8 cellular contexts compared by ENCODE assay signal in the genomic region with DNA sequence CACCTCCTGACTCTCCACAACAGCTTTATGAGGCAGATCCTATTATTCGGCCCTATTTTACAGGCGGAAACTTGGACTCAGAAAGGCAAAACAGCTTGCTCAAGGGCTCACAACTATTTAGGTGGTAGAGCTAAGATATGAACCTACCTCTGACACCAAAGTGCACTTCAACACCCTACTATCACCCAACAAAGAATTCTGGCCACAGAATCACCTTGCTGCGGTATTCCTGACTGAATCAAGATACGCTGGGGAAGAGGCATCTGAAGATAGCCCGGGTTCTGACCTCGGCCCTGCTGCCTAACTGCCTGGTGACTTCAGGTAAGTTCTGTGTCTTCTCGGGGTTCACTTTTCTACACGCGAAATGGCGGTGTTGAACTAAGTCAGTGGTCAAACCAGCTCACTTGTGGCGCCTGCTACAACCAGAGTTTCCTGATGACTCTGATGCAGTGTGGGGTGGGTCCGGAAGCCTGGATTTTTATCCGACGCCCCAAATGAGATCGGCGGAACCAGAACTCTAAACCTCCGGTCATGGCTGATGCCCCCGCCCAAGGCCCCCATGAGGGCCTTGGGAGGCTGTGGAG. TPM values are rescaled to one million over a fixed set of nuclear protein-coding genes. Genes with fewer than 3 reads are reported as not detected.
A peak's percentile ranks its signal among the peaks of the same experiment; 100 is the strongest.
DNase-seq lines count a peak whose midpoint lies in the region; ATAC-seq and TF ChIP-seq lines count a peak whose summit lies in the region.

No MANE protein-coding gene starts in this region.

- TF ChIP-seq CTCF in WTC11 (IDR thresholded peaks at IDR 0.05), result no peak

- peak overlapping the region; percentile 94 for H3K4me3 Mint-ChIP-seq in WTC11
- peak overlapping the region; percentile 97 for H3K4me3 Mint-ChIP-seq in stimulated activated naive CD8-positive, alpha-beta T cell treated with anti-CD3 and anti-CD28 coated beads, Interleukin-15, Interleukin-2, amounts not matched to agents 100 ng/mL and 50 ng/mL, for 24 hours

- no peak overlapping the region for H3K27ac ChIP-seq in iPS DF 6.9 (ENCODE audit: low read length)

- no peak for ATAC-seq in WTC11
- no peak for ATAC-seq in HG03432 (IDR thresholded peaks at IDR 0.05; ENCODE audit: unreplicated experiment)
- ATAC-seq in GM21723 (IDR thresholded peaks at IDR 0.05; ENCODE audit: unreplicated experiment), result no peak

- H3K36me3 ChIP-seq in iPS DF 6.9 (ENCODE audit: control insufficient read depth, insufficient read depth, low read length), result no peaks in the 10 kb centered on the region

- POLR2A ChIA-PET in WTC11 (lab: Charles Lee), result interaction anchor here (0.7 kb wide), 1 partner anchor 26 kb away, joined by 3 read pairs; no protein-coding TSS in a partner anchor

- WGBS in iPS DF 6.9 (ENCODE audit: insufficient coverage, insufficient read length), result no CpG with 5 or more reads among the region's 18 CpGs

- no peaks in the 10 kb centered on the region for H3K36me3 Mint-ChIP-seq in WTC11
- no peaks in the 10 kb centered on the region for H3K36me3 Mint-ChIP-seq in stimulated activated naive CD8-positive, alpha-beta T cell treated with anti-CD3 and anti-CD28 coated beads, Interleukin-15, Interleukin-2, amounts not matched to agents 100 ng/mL and 50 ng/mL, for 24 hours (ENCODE audit: low read depth)

- peak; percentile 43 for DNase-seq in activated CD8-positive, alpha-beta memory T cell treated with anti-CD3 and anti-CD28 coated beads, Interleukin-2, amount 50 U/mL, for 1 hour (ENCODE audit: extremely low read depth)
- DNase-seq in activated CD8-positive, alpha-beta memory T cell treated with anti-CD3 and anti-CD28 coated beads, Interleukin-2, amount 50 U/mL, for 4 hours, result no peak
- DNase-seq in WTC11 (ENCODE audit: low spot score) (no peak), iPS DF 6.9 (ENCODE audit: low read depth, low spot score) (no peak), NCI-H774 (lab: John Stamatoyannopoulos, UW) (no peak)

- H3K27ac Mint-ChIP-seq in WTC11, result peak overlapping the region; percentile 100
- peak overlapping the region; percentile 99 for H3K27ac Mint-ChIP-seq in stimulated activated naive CD8-positive, alpha-beta T cell treated with anti-CD3 and anti-CD28 coated beads, Interleukin-15, Interleukin-2, amounts not matched to agents 100 ng/mL and 50 ng/mL, for 24 hours

- peak overlapping the region; percentile 70 for H3K4me3 ChIP-seq in iPS DF 6.9 (ENCODE audit: low read length)

- H3K9me3 ChIP-seq in iPS DF 6.9 (ENCODE audit: control insufficient read depth, insufficient read depth, low read length), result no peaks in the 10 kb centered on the region

- CTCF ChIA-PET in WTC11 (lab: Charles Lee), result interaction anchor here (0.9 to 3.8 kb wide), 13 partner anchors 11 to 171 kb away, joined by 3 to 31 read pairs (median 8); partner anchors contain the start of gene SPOCD1

- peaks cover 19% of the 10 kb centered on the region for H3K4me1 Mint-ChIP-seq in WTC11
- H3K4me1 Mint-ChIP-seq in stimulated activated naive CD8-positive, alpha-beta T cell treated with anti-CD3 and anti-CD28 coated beads, Interleukin-15, Interleukin-2, amounts not matched to agents 100 ng/mL and 50 ng/mL, for 24 hours (ENCODE audit: low read depth), result peaks cover 23% of the 10 kb centered on the region

- no peaks in the 10 kb centered on the region for H3K27me3 ChIP-seq in iPS DF 6.9 (ENCODE audit: control insufficient read depth, insufficient read depth, low read length)

- H3K27me3 Mint-ChIP-seq in WTC11 (ENCODE audit: low read depth), result no peaks in the 10 kb centered on the region; the same call in 1 of the 2 replicates
- no peaks in the 10 kb centered on the region for H3K27me3 Mint-ChIP-seq in stimulated activated naive CD8-positive, alpha-beta T cell treated with anti-CD3 and anti-CD28 coated beads, Interleukin-15, Interleukin-2, amounts not matched to agents 100 ng/mL and 50 ng/mL, for 24 hours

- no peaks in the 10 kb centered on the region; the same call in 1 of the 2 replicates for H3K9me3 Mint-ChIP-seq in WTC11
- no peaks in the 10 kb centered on the region for H3K9me3 Mint-ChIP-seq in stimulated activated naive CD8-positive, alpha-beta T cell treated with anti-CD3 and anti-CD28 coated beads, Interleukin-15, Interleukin-2, amounts not matched to agents 100 ng/mL and 50 ng/mL, for 24 hours

- peaks cover 3% of the 10 kb centered on the region; the same call in 1 of the 2 replicates for H3K4me1 ChIP-seq in iPS DF 6.9 (ENCODE audit: control insufficient read depth, insufficient read depth, low read length)

TF ChIP-seq in WTC11, 78 proteins besides CTCF, POLR2A, EP300 and RAD21:
- no peak for TF ChIP-seq TEAD4 (CRISPR knock-in tag; IDR thresholded peaks at IDR 0.05)
- TF ChIP-seq, protein P1, sequence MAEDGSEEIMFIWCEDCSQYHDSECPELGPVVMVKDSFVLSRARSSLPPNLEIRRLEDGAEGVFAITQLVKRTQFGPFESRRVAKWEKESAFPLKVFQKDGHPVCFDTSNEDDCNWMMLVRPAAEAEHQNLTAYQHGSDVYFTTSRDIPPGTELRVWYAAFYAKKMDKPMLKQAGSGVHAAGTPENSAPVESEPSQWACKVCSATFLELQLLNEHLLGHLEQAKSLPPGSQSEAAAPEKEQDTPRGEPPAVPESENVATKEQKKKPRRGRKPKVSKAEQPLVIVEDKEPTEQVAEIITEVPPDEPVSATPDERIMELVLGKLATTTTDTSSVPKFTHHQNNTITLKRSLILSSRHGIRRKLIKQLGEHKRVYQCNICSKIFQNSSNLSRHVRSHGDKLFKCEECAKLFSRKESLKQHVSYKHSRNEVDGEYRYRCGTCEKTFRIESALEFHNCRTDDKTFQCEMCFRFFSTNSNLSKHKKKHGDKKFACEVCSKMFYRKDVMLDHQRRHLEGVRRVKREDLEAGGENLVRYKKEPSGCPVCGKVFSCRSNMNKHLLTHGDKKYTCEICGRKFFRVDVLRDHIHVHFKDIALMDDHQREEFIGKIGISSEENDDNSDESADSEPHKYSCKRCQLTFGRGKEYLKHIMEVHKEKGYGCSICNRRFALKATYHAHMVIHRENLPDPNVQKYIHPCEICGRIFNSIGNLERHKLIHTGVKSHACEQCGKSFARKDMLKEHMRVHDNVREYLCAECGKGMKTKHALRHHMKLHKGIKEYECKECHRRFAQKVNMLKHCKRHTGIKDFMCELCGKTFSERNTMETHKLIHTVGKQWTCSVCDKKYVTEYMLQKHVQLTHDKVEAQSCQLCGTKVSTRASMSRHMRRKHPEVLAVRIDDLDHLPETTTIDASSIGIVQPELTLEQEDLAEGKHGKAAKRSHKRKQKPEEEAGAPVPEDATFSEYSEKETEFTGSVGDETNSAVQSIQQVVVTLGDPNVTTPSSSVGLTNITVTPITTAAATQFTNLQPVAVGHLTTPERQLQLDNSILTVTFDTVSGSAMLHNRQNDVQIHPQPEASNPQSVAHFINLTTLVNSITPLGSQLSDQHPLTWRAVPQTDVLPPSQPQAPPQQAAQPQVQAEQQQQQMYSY (CRISPR knock-in tag; IDR thresholded peaks at IDR 0.05), result no peak
- peak; percentile 26; the same call in 1 of the 2 replicates for TF ChIP-seq ZNF671 (CRISPR knock-in tag; IDR thresholded peaks at IDR 0.05)
- TF ChIP-seq ZNF512 (CRISPR knock-in tag; IDR thresholded peaks at IDR 0.05; ENCODE audit: borderline replicate concordance), result no peak

RNA-seq across cellular contexts. Expression of gene PEF1, which starts 0.6 kb away (rescaled TPM):
- total RNA-seq in WTC11 (2021), result 33.7 to 37.0 TPM (median 35.5 TPM) in 3 replicates

RNA-seq across cellular contexts. Expression of gene HCRTR1, which starts 26.6 kb away (rescaled TPM):
- 0.13 to 0.23 TPM (median 0.14 TPM) in 3 replicates for total RNA-seq in WTC11 (2021)

RNA-seq across cellular contexts. Expression of gene COL16A1, which starts 59.7 kb away (rescaled TPM):
- 8.8 to 11.0 TPM (median 9.6 TPM) in 3 replicates for total RNA-seq in WTC11 (2021)
